In the genomic region with DNA sequence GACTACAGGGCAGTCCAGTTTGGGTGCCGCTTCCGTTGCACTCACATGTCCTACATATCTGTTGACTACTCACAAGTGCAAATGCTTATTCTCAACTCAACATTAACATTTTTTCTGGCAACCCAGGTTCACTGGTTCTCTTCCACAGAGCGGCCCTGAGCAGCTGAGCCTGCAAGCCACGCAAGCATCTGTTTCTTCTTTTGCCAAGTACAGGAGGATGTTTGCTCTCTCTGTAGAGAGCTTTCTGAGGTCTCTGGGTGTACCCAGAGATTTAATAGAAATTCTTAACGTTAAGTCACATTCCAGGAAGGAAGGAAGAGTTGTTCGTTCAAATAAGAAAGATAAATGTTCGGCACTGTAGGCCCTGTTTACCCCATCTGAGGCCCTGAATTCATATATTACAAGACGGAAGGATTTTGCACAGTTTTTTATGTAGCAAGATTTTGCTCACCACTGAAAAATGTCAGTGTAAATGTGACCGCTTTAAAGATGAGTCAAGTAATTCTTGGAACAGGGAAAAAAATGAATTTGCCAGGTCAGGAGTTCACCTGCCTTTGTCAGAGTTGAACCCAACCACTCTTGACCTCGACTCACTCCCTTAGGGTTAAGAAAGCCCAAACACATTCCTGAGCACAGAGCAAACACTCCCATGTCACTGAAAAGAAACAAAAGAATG, we compare ENCODE assay signal across 10 cellular contexts. TPM values are rescaled to one million over a fixed set of nuclear protein-coding genes. Genes with fewer than 3 reads are reported as not detected.
DNase-seq lines count a peak whose midpoint lies in the region; ATAC-seq and TF ChIP-seq lines count a peak whose summit lies in the region.
"Had no signal": no experiment of that assay in that cellular context is flagged by ENCODE, and none has a peak within 500 bp of the region (broad histone marks: within the 10 kb centered on the region; RNA-seq: fewer than 3 reads in every experiment).

No MANE protein-coding gene starts in this region.

- TF ChIP-seq CTCF in PC-3 (conservative IDR thresholded peaks at IDR 0.05; ENCODE audit: low read depth, low read length) (no peak), dorsolateral prefrontal cortex (IDR thresholded peaks at IDR 0.05 in 54 of 56, conservative IDR thresholded peaks at IDR 0.05 in 2 of 56; ENCODE audit: low read depth in 1 of 56, partially characterized antibody in 56 of 56) (no peak), nephron (IDR thresholded peaks at IDR 0.05; ENCODE audit: unreplicated experiment in 3 of 3) (no peak)

- H4K20me1 ChIP-seq in PC-3 (ENCODE audit: low read length), result no peaks in the 10 kb centered on the region

- no peaks in the 10 kb centered on the region for H3K9me3 ChIP-seq in PC-3 (ENCODE audit: low read length)

- H3K27ac ChIP-seq in PC-3 (ENCODE audit: low read length) (peak overlapping the region; percentile 56), dorsolateral prefrontal cortex (peak overlapping the region in 34 of 59 donors; percentile 3 to 92 (median 37))

- H3K4me1 Mint-ChIP-seq in nephron, result peaks cover 29% of the 10 kb centered on the region

- no peaks in the 10 kb centered on the region for H3K9me3 Mint-ChIP-seq in nephron

- BruUV-seq in PC-3 (replicated peaks; lab: Mats Ljungman, UMichigan), result no TSS peak

- peaks cover 50% of the 10 kb centered on the region for H3K4me1 ChIP-seq in PC-3 (ENCODE audit: insufficient read depth, low read length)

- H3K4me3 ChIP-seq in PC-3 (ENCODE audit: low read length) (no peak overlapping the region), dorsolateral prefrontal cortex (no peak overlapping the region)

- H3K27me3 Mint-ChIP-seq in nephron (ENCODE audit: low read depth), result no peaks in the 10 kb centered on the region

- DNase-seq in AG20443 (ENCODE audit: low spot score) (peak; percentile 59), PC-3 (peak; percentile 87), dorsolateral prefrontal cortex (no peak), cerebellar nuclear complex (lab: John Stamatoyannopoulos, UW) (no peak), RPMI8226 (no peak), DMS 273 (lab: John Stamatoyannopoulos, UW; ENCODE audit: unreplicated experiment) (no peak)
- DNase-seq: activated effector memory CD4-positive, alpha-beta T cell treated with Interleukin-2 at 50 U/mL for 16 hours; NCI-H510A treated with DMSO at 0.1 percent for 48 hours had no signal

- H2AFZ ChIP-seq in PC-3 (ENCODE audit: low read length), result no peak overlapping the region

- H3K27ac Mint-ChIP-seq in nephron, result peak overlapping the region in 2 of 3 experiments; percentile 11 to 75

- no peak overlapping the region for H3K9ac ChIP-seq in PC-3 (ENCODE audit: low read length)

- H3F3A ChIP-seq in PC-3 (ENCODE audit: low read length, unreplicated experiment), result no peaks in the 10 kb centered on the region

- POLR2A ChIA-PET in PC-3 (lab: Charles Lee; ENCODE audit: unreplicated experiment), result interaction anchor here (0.6 kb wide), 2 partner anchors 160 to 525 kb away, joined by 3 to 4 read pairs; no protein-coding TSS in a partner anchor

- H3K9me2 ChIP-seq in PC-3 (replicated peaks; ENCODE audit: low read length), result no peaks in the 10 kb centered on the region

- H3K36me3 Mint-ChIP-seq in nephron (ENCODE audit: low read depth), result peaks cover 32% of the 10 kb centered on the region

- peak overlapping the region; percentile 34 for H3K4me2 ChIP-seq in PC-3 (ENCODE audit: low read length)

- H3K79me2 ChIP-seq in PC-3 (ENCODE audit: low read length), result no peaks in the 10 kb centered on the region

- CTCF ChIA-PET in PC-3 (lab: Charles Lee), result interaction anchor here (0.5 kb wide), 1 partner anchor 41 kb away, joined by 4 read pairs; no protein-coding TSS in a partner anchor

- H3K36me3 ChIP-seq in PC-3 (ENCODE audit: low read depth, low read length), result peaks cover 30% of the 10 kb centered on the region

- intact Hi-C loops in PC-3 (cut with micrococcal nuclease), result loop anchor here (2.0 to 5.0 kb wide), 2 partner anchors 48 to 171 kb away; partner anchors contain the start of gene SGO2
- intact Hi-C loops in dorsolateral prefrontal cortex (cut with DNase I), result loop anchor here (2.0 to 10.0 kb wide), 3 partner anchors 225 to 502 kb away; no protein-coding TSS in a partner anchor

- H3K27me3 ChIP-seq in PC-3 (ENCODE audit: low read length) (no peaks in the 10 kb centered on the region), dorsolateral prefrontal cortex (no peaks in the 10 kb centered on the region)

- peak; percentile 76 for ATAC-seq in PC-3
- no peak for ATAC-seq in HG02798 (IDR thresholded peaks at IDR 0.05; ENCODE audit: poor library complexity, unreplicated experiment)

- no peak overlapping the region for H3K4me3 Mint-ChIP-seq in nephron

RNA-seq across cellular contexts. Expression of gene KCTD18, which starts 30.1 kb away (rescaled TPM):
- total RNA-seq in PC-3 (2014; rRNA removed), result 10.4 and 13.0 TPM in 2 replicates
- total RNA-seq in dorsolateral prefrontal cortex, result 10 to 100 TPM in 101 of 120 experiments, 1 to 10 TPM in 19; 8.4 to 19.0 (median 12.2) TPM

RNA-seq across cellular contexts. Expression of gene SGO2, which starts 46.3 kb away (rescaled TPM):
- total RNA-seq in PC-3 (2014; rRNA removed) (23.5 and 25.6 TPM in 2 replicates), dorsolateral prefrontal cortex (1 to 10 TPM; 1.7 to 6.1 (median 3.1) TPM)

Comparison
In these comparisons a context has a peak if more than half of its experiments do, and no peak if none do; other contexts are left out.
1. DNase-seq: peak in AG20443 (single experiment) and PC-3 (single experiment); none in dorsolateral prefrontal cortex (0 of 10), cerebellar nuclear complex (0 of 2), RPMI8226 (single experiment) and DMS 273 (single experiment).